8 cellular contexts compared by ENCODE assay signal in genomic region chr2:95345066-95345414, GRCh38. TPM values are rescaled to one million over a fixed set of nuclear protein-coding genes. Genes with fewer than 3 reads are reported as not detected.
A peak's percentile ranks its signal among the peaks of the same experiment; 100 is the strongest.
DNase-seq lines count a peak whose midpoint lies in the region; ATAC-seq and TF ChIP-seq lines count a peak whose summit lies in the region.

No MANE protein-coding gene starts in this region.

- intact Hi-C loops in A673 (cut with micrococcal nuclease; ENCODE audit: unreplicated experiment): no loop called here

- no peaks in the 10 kb centered on the region for H3K36me3 ChIP-seq in A673 (ENCODE audit: insufficient read depth, low read length, poor library complexity, severe bottlenecking)
- no peaks in the 10 kb centered on the region for H3K36me3 ChIP-seq in HUES48 (ENCODE audit: control insufficient read depth, insufficient read depth, low read length)

- H3K27ac ChIP-seq in A673 (ENCODE audit: low read depth, low read length, poor library complexity, severe bottlenecking): no peak overlapping the region
- H3K27ac ChIP-seq in HUES48 (ENCODE audit: low read depth, low read length): no peak overlapping the region
- H3K27ac ChIP-seq in coronary artery: peak overlapping the region in 1 of 2 donors; percentile 91

- POLR2A ChIA-PET in A673 (lab: Charles Lee; ENCODE audit: low non-redundant PET): no interaction called here
- POLR2A ChIA-PET in naive thymus-derived CD8-positive, alpha-beta T cell (lab: Charles Lee): no interaction called here

- BruUV-seq in A673 (replicated peaks; lab: Mats Ljungman, UMichigan): no TSS peak

- peak overlapping the region; percentile 48 for H3K4me3 ChIP-seq in A673 (ENCODE audit: low read depth, low read length, poor library complexity, severe bottlenecking)
- H3K4me3 ChIP-seq in HUES48 (ENCODE audit: low read depth, low read length): peak overlapping the region; percentile 69
- peak overlapping the region; percentile 97 for H3K4me3 ChIP-seq in coronary artery

- peaks cover 0 to 2% (median 0%) of the 10 kb centered on the region in 9 donors for H3K9me3 Mint-ChIP-seq in naive thymus-derived CD8-positive, alpha-beta T cell

- peaks cover 10% of the 10 kb centered on the region for H3K4me1 ChIP-seq in A673 (ENCODE audit: insufficient read depth, low read length, poor library complexity, severe bottlenecking)
- no peaks in the 10 kb centered on the region for H3K4me1 ChIP-seq in HUES48 (ENCODE audit: control insufficient read depth, insufficient read depth, low read length)

- ATAC-seq in naive thymus-derived CD8-positive, alpha-beta T cell: no peak
- ATAC-seq in esophagus mucosa: no peak
- ATAC-seq in HG02588 (IDR thresholded peaks at IDR 0.05; ENCODE audit: unreplicated experiment): no peak

- H3K27me3 Mint-ChIP-seq in naive thymus-derived CD8-positive, alpha-beta T cell: peaks cover 19 to 63% (median 33%) of the 10 kb centered on the region in 5 donors

- peak overlapping the region; percentile 24 to 80 (median 56) for H3K4me3 Mint-ChIP-seq in naive thymus-derived CD8-positive, alpha-beta T cell

- no peaks in the 10 kb centered on the region for H3K9me3 ChIP-seq in A673 (ENCODE audit: low read depth, low read length, poor library complexity, severe bottlenecking)
- no peaks in the 10 kb centered on the region for H3K9me3 ChIP-seq in HUES48 (ENCODE audit: control insufficient read depth, insufficient read depth, low read length)

- peaks cover 0 to 6% (median 4%) of the 10 kb centered on the region in 4 donors for H3K4me1 Mint-ChIP-seq in naive thymus-derived CD8-positive, alpha-beta T cell

- peaks cover 0 to 4% (median 0%) of the 10 kb centered on the region in 3 donors for H3K36me3 Mint-ChIP-seq in naive thymus-derived CD8-positive, alpha-beta T cell

- H3K27ac Mint-ChIP-seq in naive thymus-derived CD8-positive, alpha-beta T cell: peak overlapping the region in 1 of 10 donors; percentile 80

- no peak for DNase-seq in A673 (ENCODE audit: low spot score)
- DNase-seq in coronary artery (ENCODE audit: low spot score): no peak
- peak in 1 of 10 donors; percentile 47 for DNase-seq in naive thymus-derived CD8-positive, alpha-beta T cell
- no peak for DNase-seq in NCI-H1092 treated with DMSO at 0.1 percent for 48 hours (lab: John Stamatoyannopoulos, UW)
- no peak for DNase-seq in effector CD8-positive, alpha-beta T cell (lab: John Stamatoyannopoulos, UW)

- CTCF ChIA-PET in A673 (lab: Charles Lee): interaction anchor here (1.5 kb wide), 1 partner anchor 44 kb away, joined by 5 read pairs; no protein-coding TSS in a partner anchor

- H3K9ac ChIP-seq in HUES48 (ENCODE audit: low read depth, low read length): no peak overlapping the region

- TF ChIP-seq CTCF in A673 (conservative IDR thresholded peaks at IDR 0.05; ENCODE audit: low read depth, low read length) (no peak), coronary artery (IDR thresholded peaks at IDR 0.05) (no peak)

- H3K27me3 ChIP-seq in A673 (replicated peaks; ENCODE audit: insufficient read depth, low read depth, low read length, poor library complexity) (peaks cover 41% of the 10 kb centered on the region), HUES48 (ENCODE audit: control insufficient read depth, insufficient read depth, low read length) (peaks cover 89% of the 10 kb centered on the region)

RNA-seq across cellular contexts. Expression of gene KCNIP3, which starts 47.9 kb away (rescaled TPM):
- total RNA-seq in A673 (2021) (0.24 and 0.45 TPM in 2 replicates), esophagus mucosa (0.96 TPM)
- not detected for total RNA-seq in naive thymus-derived CD8-positive, alpha-beta T cell
- polyA plus RNA-seq in naive thymus-derived CD8-positive, alpha-beta T cell: not detected

RNA-seq across cellular contexts. Expression of gene FAHD2A, which starts 57.5 kb away (rescaled TPM):
- 28.9 and 34.4 TPM in 2 replicates for total RNA-seq in A673 (2021)
- 10 to 100 TPM; 30.8 to 35.2 TPM for total RNA-seq in naive thymus-derived CD8-positive, alpha-beta T cell
- polyA plus RNA-seq in naive thymus-derived CD8-positive, alpha-beta T cell: 10 to 100 TPM; 19.3 to 21.5 (median 20.6) TPM
- total RNA-seq in esophagus mucosa: 13.6 TPM
